1 cellular context compared by ENCODE assay signal in genomic region chr20:63552481-63553249, GRCh38.
TF ChIP-seq lines count a peak whose summit lies in the region.

No MANE protein-coding gene starts in this region.

TF ChIP-seq in K562, 482 proteins besides CTCF, POLR2A, EP300 and RAD21 (continued from another document):
- TF ChIP-seq ZBTB40 (IDR thresholded peaks at IDR 0.05) (peak; percentile 54; the same call in 1 of the 2 replicates), ZBTB40 (CRISPR knock-in tag; IDR thresholded peaks at IDR 0.05) (no peak), NR2C2 (CRISPR knock-in tag; IDR thresholded peaks at IDR 0.05) (no peak; the same call in 1 of the 2 replicates), NR2C2 (tag; IDR thresholded peaks at IDR 0.05) (peak; percentile 93), EGR1 (conservative IDR thresholded peaks at IDR 0.05) (peak; percentile 95), PRDM10 (IDR thresholded peaks at IDR 0.05; ENCODE audit: partially characterized antibody) (peak; percentile 3), ZNF395 (CRISPR knock-in tag; IDR thresholded peaks at IDR 0.05) (0 out of 2 replicates have a peak, but pooled peaks have one; percentile 34), DPF2 (IDR thresholded peaks at IDR 0.05) (peak; percentile 88), HDAC2 (IDR thresholded peaks at IDR 0.05) (0 out of 2 replicates have a peak, but pooled peaks have one; percentile 47), NCOA1 (IDR thresholded peaks at IDR 0.05; ENCODE audit: low read depth) (peak; percentile 29; the same call in 1 of the 2 replicates), ZNF277 (CRISPR knock-in tag; IDR thresholded peaks at IDR 0.05; ENCODE audit: borderline replicate concordance) (no peak), PHB (CRISPR knock-in tag; IDR thresholded peaks at IDR 0.05) (0 out of 2 replicates have a peak, but pooled peaks have one; percentile 38), MNT (conservative IDR thresholded peaks at IDR 0.05) (peak in 1 of 2 experiments; percentile 39; a peak in 1 of 4 replicates), ZBTB7A (IDR thresholded peaks at IDR 0.05; ENCODE audit: borderline replicate concordance, control insufficient read depth, low read depth, low read length) (peak; percentile 63; the same call in 1 of the 2 replicates), ETV1 (tag; conservative IDR thresholded peaks at IDR 0.05; ENCODE audit: low read depth) (peak; percentile 83), THRB (CRISPR knock-in tag; conservative IDR thresholded peaks at IDR 0.05) (0 out of 2 replicates have a peak, but pooled peaks have one; percentile 35)
